In genomic region chr6:111591370-111591900, GRCh38 we compare ENCODE assay signal across 8 cellular contexts. TPM values are rescaled to one million over a fixed set of nuclear protein-coding genes. Genes with fewer than 3 reads are reported as not detected.
DNase-seq lines count a peak whose midpoint lies in the region; ATAC-seq, FAIRE-seq and TF ChIP-seq lines count a peak whose summit lies in the region.

No MANE protein-coding gene starts in this region.

- peak overlapping the region; percentile 90 to 91 for H3K27ac ChIP-seq in A549
- H3K27ac ChIP-seq in brain microvascular endothelial cell, result peak overlapping the region; percentile 68
- peak overlapping the region; percentile 9 to 93 for H3K27ac ChIP-seq in lung (ENCODE audit: low read depth in 1 of 2, low read length in 1 of 2)

- in situ Hi-C loops in brain microvascular endothelial cell (cut with HindIII; ENCODE audit: low pct_ligation_motif_present, low sequenced_read_pairs), result no loop called here

- TF ChIP-seq POLR2A in A549 (IDR thresholded peaks at IDR 0.05; ENCODE audit: low read length), result no peak

- H3K4me2 ChIP-seq in A549, result peak overlapping the region; percentile 70

- H3K27me3 ChIP-seq in brain microvascular endothelial cell (replicated peaks) (no peaks in the 10 kb centered on the region), lung (ENCODE audit: control insufficient read depth, insufficient read depth) (no peaks in the 10 kb centered on the region)

- H3K4me1 ChIP-seq in A549, result peaks cover 59% of the 10 kb centered on the region
- peaks cover 12 to 21% of the 10 kb centered on the region in 2 donors for H3K4me1 ChIP-seq in lung (ENCODE audit: control insufficient read depth in 2 of 2, insufficient read depth in 2 of 2, low read length in 2 of 2)

- WGBS in A549 (ENCODE audit: missing lambda C conversion rate), result 0% methylated on average over 1 of the region's 12 CpGs
- WGBS in lung, 2 donors, result 48 to 55% methylated on average over 12 of the region's 12 CpGs

- H3K36me3 ChIP-seq in brain microvascular endothelial cell (replicated peaks) (no peaks in the 10 kb centered on the region), lung (ENCODE audit: control insufficient read depth in 2 of 2, insufficient read depth in 2 of 2, low read length in 2 of 2) (peaks cover 0 to 3% of the 10 kb centered on the region in 2 donors)

- peak in 1 of 2 experiments; percentile 2; a peak in 1 of 5 replicates for TF ChIP-seq RAD21 in A549 (conservative IDR thresholded peaks at IDR 0.05 in 1 of 2, IDR thresholded peaks at IDR 0.05 in 1 of 2)

- TF ChIP-seq CTCF in A549 (IDR thresholded peaks at IDR 0.05) (no peak), LNCaP clone FGC (IDR thresholded peaks at IDR 0.05; ENCODE audit: control insufficient read depth, extremely low read depth, insufficient read depth) (no peak), brain microvascular endothelial cell (IDR thresholded peaks at IDR 0.05; ENCODE audit: low read depth, low read length, missing control alignments) (no peak), lung (IDR thresholded peaks at IDR 0.05; ENCODE audit: control extremely low read depth, extremely low read depth) (no peak)

- H3K9me3 ChIP-seq in A549 (no peaks in the 10 kb centered on the region), lung (ENCODE audit: control insufficient read depth in 2 of 2, insufficient read depth in 1 of 2, low read length in 1 of 2) (no peaks in the 10 kb centered on the region)

- no peak for FAIRE-seq in A549 (lab: Jason Lieb, UNC)

- POLR2A ChIA-PET in A549 (lab: Yijun Ruan, JAX), result interaction anchor here (0.7 to 1.5 kb wide), 3 partner anchors 14 to 113 kb away, joined by 3 to 14 read pairs (median 11); partner anchors contain the start of genes REV3L and TRAF3IP2

- H3K4me3 ChIP-seq in A549, result peak overlapping the region; percentile 18; the same call in 1 of the 3 replicates
- H3K4me3 ChIP-seq in LNCaP clone FGC (ENCODE audit: low read depth, low read length), result peak overlapping the region; percentile 9; the same call in 1 of the 2 replicates
- H3K4me3 ChIP-seq in brain microvascular endothelial cell (ENCODE audit: low read depth, low read length), result no peak overlapping the region
- no peak overlapping the region for H3K4me3 ChIP-seq in lung

- CTCF ChIA-PET in A549 (lab: Yijun Ruan, JAX), result interaction anchor here (0.7 to 1.3 kb wide), 2 partner anchors 14 to 57 kb away, joined by 3 read pairs; partner anchors contain the start of gene TRAF3IP2

- peak; percentile 90 to 97 for ATAC-seq in A549
- ATAC-seq in lung (ENCODE audit: insufficient read depth, low FRiP score), result peak; percentile 85

- DNase-seq in A549 (ENCODE audit: low read depth in 1 of 2, low spot score in 1 of 2) (peak; percentile 76 to 90), LNCaP clone FGC (ENCODE audit: low read depth) (peak; percentile 91), brain microvascular endothelial cell (peak; percentile 98), lung (ENCODE audit: low spot score) (peak; percentile 90), COR-L47 (lab: John Stamatoyannopoulos, UW) (no peak), epidermal melanocyte (ENCODE audit: insufficient read length, low spot score) (no peak), NCI-H187 treated with DMSO at 0.1 percent for 48 hours (lab: John Stamatoyannopoulos, UW) (no peak)
- DNase-seq in activated effector memory CD4-positive, alpha-beta T cell treated with anti-CD3 and anti-CD28 coated beads, Interleukin-2, amount 50 U/mL, for 16 hours, result no peak

- TF ChIP-seq EP300 in A549 (IDR thresholded peaks at IDR 0.05), result peak in 1 of 2 experiments; percentile 54; a peak in 1 of 5 replicates

TF ChIP-seq in A549, 52 proteins besides CTCF, POLR2A, EP300 and RAD21 (continues in another document):
- 0 out of 2 replicates have a peak, but pooled peaks have one; percentile 19 for TF ChIP-seq BHLHE40 (IDR thresholded peaks at IDR 0.05; ENCODE audit: low read depth, low read length)
- TF ChIP-seq FOXS1 (CRISPR knock-in tag; IDR thresholded peaks at IDR 0.05), result no peak
- TF ChIP-seq CHD4 (IDR thresholded peaks at IDR 0.05; ENCODE audit: borderline replicate concordance), result no peak
- TF ChIP-seq KDM1A (IDR thresholded peaks at IDR 0.05; ENCODE audit: low read depth), result no peak
- 0 out of 2 replicates have a peak, but pooled peaks have one; percentile 33 for TF ChIP-seq NFE2L2 (conservative IDR thresholded peaks at IDR 0.05; ENCODE audit: low read length)
- TF ChIP-seq RFX5 (IDR thresholded peaks at IDR 0.05), result no peak
- no peak for TF ChIP-seq ATOH8 (CRISPR knock-in tag; IDR thresholded peaks at IDR 0.05; ENCODE audit: low read depth)
- no peak for TF ChIP-seq EHMT2 (IDR thresholded peaks at IDR 0.05; ENCODE audit: low read depth)
- no peak for TF ChIP-seq ZNF302 (CRISPR knock-in tag; IDR thresholded peaks at IDR 0.05)
- peak; percentile 64 for TF ChIP-seq FOSL2 (IDR thresholded peaks at IDR 0.05)
- TF ChIP-seq FOSL2 (CRISPR knock-in tag; IDR thresholded peaks at IDR 0.05), result peak; percentile 90
- peak; percentile 70 for TF ChIP-seq MAFK (IDR thresholded peaks at IDR 0.05; ENCODE audit: partially characterized antibody)
- TF ChIP-seq TP53 (CRISPR knock-in tag; IDR thresholded peaks at IDR 0.05), result no peak
- no peak for TF ChIP-seq MAZ (IDR thresholded peaks at IDR 0.05; ENCODE audit: borderline replicate concordance, low read depth, low read length)
- no peak for TF ChIP-seq TFCP2L1 (CRISPR knock-in tag; IDR thresholded peaks at IDR 0.05)
- TF ChIP-seq, protein P1, sequence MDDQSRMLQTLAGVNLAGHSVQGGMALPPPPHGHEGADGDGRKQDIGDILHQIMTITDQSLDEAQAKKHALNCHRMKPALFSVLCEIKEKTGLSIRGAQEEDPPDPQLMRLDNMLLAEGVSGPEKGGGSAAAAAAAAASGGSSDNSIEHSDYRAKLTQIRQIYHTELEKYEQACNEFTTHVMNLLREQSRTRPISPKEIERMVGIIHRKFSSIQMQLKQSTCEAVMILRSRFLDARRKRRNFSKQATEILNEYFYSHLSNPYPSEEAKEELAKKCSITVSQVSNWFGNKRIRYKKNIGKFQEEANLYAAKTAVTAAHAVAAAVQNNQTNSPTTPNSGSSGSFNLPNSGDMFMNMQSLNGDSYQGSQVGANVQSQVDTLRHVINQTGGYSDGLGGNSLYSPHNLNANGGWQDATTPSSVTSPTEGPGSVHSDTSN (IDR thresholded peaks at IDR 0.05), result no peak
- TF ChIP-seq POLR2AphosphoS2 (conservative IDR thresholded peaks at IDR 0.05; ENCODE audit: low read length), result no peak
- TF ChIP-seq ZSCAN20 (CRISPR knock-in tag; IDR thresholded peaks at IDR 0.05), result no peak
- no peak for TF ChIP-seq USF2 (IDR thresholded peaks at IDR 0.05)
- TF ChIP-seq KDM5A (IDR thresholded peaks at IDR 0.05), result no peak
- TF ChIP-seq JUN (IDR thresholded peaks at IDR 0.05), result peak; percentile 54 to 62; a peak in 1 of 5 replicates
- peak; percentile 58 for TF ChIP-seq JUNB (IDR thresholded peaks at IDR 0.05)
- TF ChIP-seq, protein P2, sequence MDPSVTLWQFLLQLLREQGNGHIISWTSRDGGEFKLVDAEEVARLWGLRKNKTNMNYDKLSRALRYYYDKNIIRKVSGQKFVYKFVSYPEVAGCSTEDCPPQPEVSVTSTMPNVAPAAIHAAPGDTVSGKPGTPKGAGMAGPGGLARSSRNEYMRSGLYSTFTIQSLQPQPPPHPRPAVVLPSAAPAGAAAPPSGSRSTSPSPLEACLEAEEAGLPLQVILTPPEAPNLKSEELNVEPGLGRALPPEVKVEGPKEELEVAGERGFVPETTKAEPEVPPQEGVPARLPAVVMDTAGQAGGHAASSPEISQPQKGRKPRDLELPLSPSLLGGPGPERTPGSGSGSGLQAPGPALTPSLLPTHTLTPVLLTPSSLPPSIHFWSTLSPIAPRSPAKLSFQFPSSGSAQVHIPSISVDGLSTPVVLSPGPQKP (IDR thresholded peaks at IDR 0.05; ENCODE audit: low read depth, low read length), result no peak
- TF ChIP-seq, protein P3, sequence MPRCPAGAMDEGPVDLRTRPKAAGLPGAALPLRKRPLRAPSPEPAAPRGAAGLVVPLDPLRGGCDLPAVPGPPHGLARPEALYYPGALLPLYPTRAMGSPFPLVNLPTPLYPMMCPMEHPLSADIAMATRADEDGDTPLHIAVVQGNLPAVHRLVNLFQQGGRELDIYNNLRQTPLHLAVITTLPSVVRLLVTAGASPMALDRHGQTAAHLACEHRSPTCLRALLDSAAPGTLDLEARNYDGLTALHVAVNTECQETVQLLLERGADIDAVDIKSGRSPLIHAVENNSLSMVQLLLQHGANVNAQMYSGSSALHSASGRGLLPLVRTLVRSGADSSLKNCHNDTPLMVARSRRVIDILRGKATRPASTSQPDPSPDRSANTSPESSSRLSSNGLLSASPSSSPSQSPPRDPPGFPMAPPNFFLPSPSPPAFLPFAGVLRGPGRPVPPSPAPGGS (IDR thresholded peaks at IDR 0.05), result no peak
- no peak for TF ChIP-seq CHD2 (IDR thresholded peaks at IDR 0.05; ENCODE audit: low read length, partially characterized antibody)
- TF ChIP-seq ZC3H11A (IDR thresholded peaks at IDR 0.05), result no peak
- TF ChIP-seq SREBF2 (IDR thresholded peaks at IDR 0.05), result no peak
- no peak for TF ChIP-seq RCOR1 (IDR thresholded peaks at IDR 0.05; ENCODE audit: low read depth, low read length)
- no peak for TF ChIP-seq HEYL (CRISPR knock-in tag; IDR thresholded peaks at IDR 0.05)

RNA-seq across cellular contexts. Expression of gene TRAF3IP2, which starts 14.2 kb away (rescaled TPM):
- 9.9 and 11.6 TPM in 2 replicates for polyA plus RNA-seq in A549 (2011; rRNA removed)
- polyA plus RNA-seq in A549 (2012; cell fraction: cytosol; rRNA removed), result 7.0 and 8.2 TPM in 2 replicates
- 6.4 and 7.0 TPM in 2 replicates for polyA plus RNA-seq in A549 (2012; cell fraction: nucleus; rRNA removed)
- polyA plus RNA-seq in A549 (2017; fragmentation: RNase III; extraction: RNeasy Plus Mini Kit Qiagen cat#74134 plus additional on column Dnase treatment), result 5.9 to 7.2 TPM (median 5.9 TPM) in 3 replicates
- polyA minus RNA-seq in A549 (2011; rRNA and poly(A)+ RNA removed), result 13.5 and 16.7 TPM in 2 replicates
- total RNA-seq in lung, result 10 to 100 TPM; 33.5 to 42.0 TPM
- polyA plus RNA-seq in lung, result 10 to 100 TPM; 32.7 to 42.8 TPM

Comparison
In these comparisons a context has a peak if more than half of its experiments do, and no peak if none do; other contexts are left out.
1. DNase-seq: peak in A549 (2 of 2), LNCaP clone FGC (single experiment), brain microvascular endothelial cell (single experiment) and lung (single experiment); none in COR-L47 (single experiment), epidermal melanocyte (single experiment), NCI-H187 treated with DMSO at 0.1 percent for 48 hours (single experiment) and activated effector memory CD4-positive, alpha-beta T cell treated with anti-CD3 and anti-CD28 coated beads, Interleukin-2, amount 50 U/mL, for 16 hours (single experiment).
2. H3K4me3 ChIP-seq: peak in A549 (single experiment) and LNCaP clone FGC (single experiment); none in brain microvascular endothelial cell (single experiment) and lung (single experiment).
3. Peak in every context shown above with its lines, with median percentiles within 50 percentile points of each other: H3K27ac ChIP-seq.